ENCODE assay signal across 8 cellular contexts in genomic region chr3:196287405-196288140, GRCh38. TPM values are rescaled to one million over a fixed set of nuclear protein-coding genes. Genes with fewer than 3 reads are reported as not detected.
DNase-seq lines count a peak whose midpoint lies in the region; ATAC-seq, FAIRE-seq and TF ChIP-seq lines count a peak whose summit lies in the region.

PCYT1A (minus strand) TSS chr3:196287726; CDS start chr3:196270531, 17,195 bp downstream.

- peak within 1 kb of the TSS; percentile 98 for H3K27ac Mint-ChIP-seq in mesothelial cell of epicardium

- H3K9me3 ChIP-seq in HUES64 (ENCODE audit: insufficient read depth, low read depth, low read length) (no peaks in the 10 kb centered on the region), OCI-LY3 (ENCODE audit: insufficient read depth, low read length) (no peaks in the 10 kb centered on the region), endothelial cell of umbilical vein (replicated peaks; ENCODE audit: control insufficient read depth, insufficient read depth, low read length) (no peaks in the 10 kb centered on the region)

- WGBS in HUES64: under 1% methylated on average over 60 of the region's 60 CpGs

- no peaks in the 10 kb centered on the region for H3K9me1 ChIP-seq in endothelial cell of umbilical vein (replicated peaks; ENCODE audit: control insufficient read depth, extremely low read depth, insufficient read depth, low read length)

- BruUV-seq in endothelial cell of umbilical vein (replicated peaks; lab: Mats Ljungman, UMichigan): no TSS peak

- dilution Hi-C loops in endothelial cell of umbilical vein (cut with MboI; ENCODE audit: extremely low pct_ligation_motif_present, low sequenced_read_pairs): no loop called here

- peak within 1 kb of the TSS; percentile 80 for H3K4me3 ChIP-seq in HUES64 (ENCODE audit: low read length)
- H3K4me3 ChIP-seq in OCI-LY3 (ENCODE audit: low read length): peak within 1 kb of the TSS; percentile 99
- H3K4me3 ChIP-seq in endothelial cell of umbilical vein (replicated peaks in 1 of 3; ENCODE audit: insufficient read depth in 1 of 3, low read depth in 1 of 3, low read length in 3 of 3): peak within 1 kb of the TSS; percentile 27 to 96 (median 75)

- TF ChIP-seq CTCF in OCI-LY3 (IDR thresholded peaks at IDR 0.05; ENCODE audit: low read depth, low read length): no peak
- no peak for TF ChIP-seq CTCF in endothelial cell of umbilical vein (IDR thresholded peaks at IDR 0.05; ENCODE audit: extremely low read depth in 1 of 2, insufficient read depth in 1 of 2, low read depth in 1 of 2, low read length in 2 of 2)
- no peak for TF ChIP-seq CTCF in mesothelial cell of epicardium (IDR thresholded peaks at IDR 0.05; ENCODE audit: unreplicated experiment)

- H3K4me1 ChIP-seq in HUES64 (ENCODE audit: insufficient read depth, low read length) (peaks cover 16% of the 10 kb centered on the region), OCI-LY3 (ENCODE audit: low read length) (peaks cover 14% of the 10 kb centered on the region), endothelial cell of umbilical vein (ENCODE audit: control insufficient read depth, extremely low read depth, insufficient read depth, low read length) (peaks cover 11% of the 10 kb centered on the region)

- H3K79me2 ChIP-seq in OCI-LY3 (ENCODE audit: low read length) (peaks cover 35% of the 10 kb centered on the region), endothelial cell of umbilical vein (ENCODE audit: control insufficient read depth, insufficient read depth, low read length) (peaks cover 43% of the 10 kb centered on the region)

- POLR2A ChIA-PET in endothelial cell of umbilical vein (lab: Charles Lee): interaction anchor here (0.7 kb wide), 3 partner anchors 147 to 684 kb away, joined by 3 read pairs; no protein-coding TSS in a partner anchor

- H3K4me3 Mint-ChIP-seq in mesothelial cell of epicardium: peak within 1 kb of the TSS; percentile 97

- TF ChIP-seq POLR2A in endothelial cell of umbilical vein (IDR thresholded peaks at IDR 0.05; ENCODE audit: low read depth, low read length): peak; percentile 86

- peak; percentile 68 for ATAC-seq in GM21423 (IDR thresholded peaks at IDR 0.05; ENCODE audit: unreplicated experiment)

- H4K20me1 ChIP-seq in OCI-LY3 (ENCODE audit: insufficient read depth, low read length): no peaks in the 10 kb centered on the region
- no peaks in the 10 kb centered on the region for H4K20me1 ChIP-seq in endothelial cell of umbilical vein (replicated peaks; ENCODE audit: control insufficient read depth, extremely low read depth, insufficient read depth, low read length)

- H3K36me3 ChIP-seq in HUES64 (ENCODE audit: insufficient read depth, low read length): no peaks in the 10 kb centered on the region; the same call in 1 of the 2 replicates
- no peaks in the 10 kb centered on the region for H3K36me3 ChIP-seq in OCI-LY3 (replicated peaks; ENCODE audit: low read depth, low read length)
- no peaks in the 10 kb centered on the region for H3K36me3 ChIP-seq in endothelial cell of umbilical vein (ENCODE audit: control insufficient read depth in 2 of 2, extremely low read depth in 1 of 2, insufficient read depth in 2 of 2, low read length in 2 of 2)

- H3K27me3 ChIP-seq in HUES64 (ENCODE audit: insufficient read depth, low read length): no peaks in the 10 kb centered on the region
- no peaks in the 10 kb centered on the region for H3K27me3 ChIP-seq in OCI-LY3 (ENCODE audit: low read depth, low read length)
- H3K27me3 ChIP-seq in endothelial cell of umbilical vein (ENCODE audit: control insufficient read depth in 2 of 2, insufficient read depth in 2 of 2, low read length in 2 of 2): no peaks in the 10 kb centered on the region

- intact Hi-C loops in endothelial cell of umbilical vein (cut with micrococcal nuclease): loop anchor here (1.0 kb wide), 3 partner anchors 31 to 216 kb away; partner anchors contain the start of genes DYNLT2B, RNF168 and UBXN7

- H3K36me3 Mint-ChIP-seq in mesothelial cell of epicardium: peaks cover 2% of the 10 kb centered on the region

- H2AFZ ChIP-seq in OCI-LY3 (ENCODE audit: low read depth, low read length) (peak within 1 kb of the TSS; percentile 95), endothelial cell of umbilical vein (ENCODE audit: low read depth, low read length) (peak within 1 kb of the TSS; percentile 17)

- peaks cover 22% of the 10 kb centered on the region for H3K4me1 Mint-ChIP-seq in mesothelial cell of epicardium

- H3K27me3 Mint-ChIP-seq in mesothelial cell of epicardium (ENCODE audit: low read depth): no peaks in the 10 kb centered on the region

- H3K9me3 Mint-ChIP-seq in mesothelial cell of epicardium: no peaks in the 10 kb centered on the region

- CTCF ChIA-PET in endothelial cell of umbilical vein (lab: Charles Lee): interaction anchor here (0.6 kb wide), 2 partner anchors 34 to 430 kb away, joined by 3 read pairs; no protein-coding TSS in a partner anchor

- H3K9ac ChIP-seq in HUES64 (ENCODE audit: low read depth, low read length) (peak within 1 kb of the TSS; percentile 89), OCI-LY3 (ENCODE audit: low read length) (peak within 1 kb of the TSS; percentile 91), endothelial cell of umbilical vein (replicated peaks; ENCODE audit: extremely low read depth, insufficient read depth, low read length) (peak within 1 kb of the TSS; percentile 33)

- H3K4me2 ChIP-seq in OCI-LY3 (ENCODE audit: low read length) (peak within 1 kb of the TSS; percentile 83), endothelial cell of umbilical vein (ENCODE audit: insufficient read depth, low read length) (peak within 1 kb of the TSS; percentile 74)

- peak within 1 kb of the TSS; percentile 92 for H3K27ac ChIP-seq in HUES64 (ENCODE audit: low read depth, low read length)
- H3K27ac ChIP-seq in OCI-LY3 (ENCODE audit: low read length): peak within 1 kb of the TSS; percentile 62
- peak within 1 kb of the TSS; percentile 43 for H3K27ac ChIP-seq in endothelial cell of umbilical vein (ENCODE audit: insufficient read depth, low read depth, low read length)

- peak; percentile 97 for FAIRE-seq in endothelial cell of umbilical vein (lab: Jason Lieb, UNC)

- DNase-seq in COR-L47 (lab: John Stamatoyannopoulos, UW) (peak; percentile 93), activated T-cell treated with anti-CD3 and anti-CD28 coated beads for 1 hour (ENCODE audit: low read depth) (peak; percentile 55), endothelial cell of umbilical vein (ENCODE audit: low read depth, low spot score) (peak; percentile 94), mesothelial cell of epicardium (ENCODE audit: low spot score in 2 of 2, unreplicated experiment in 2 of 2) (peak; percentile 63 to 79)
- peak; percentile 49 to 55 for DNase-seq in stimulated activated CD8-positive, alpha-beta memory T cell treated with anti-CD3 and anti-CD28 coated beads, Interleukin-15, amount 100 ng/mL, for 4 hours (ENCODE audit: low read depth in 2 of 2)

TF ChIP-seq in endothelial cell of umbilical vein, 7 proteins besides CTCF, POLR2A, EP300 and RAD21:
- TF ChIP-seq JUN (IDR thresholded peaks at IDR 0.05; ENCODE audit: borderline replicate concordance, insufficient read depth, insufficient read length, low read depth) (no peak), MYC (IDR thresholded peaks at IDR 0.05; ENCODE audit: low read depth, low read length) (no peak), POLR2AphosphoS5 (IDR thresholded peaks at IDR 0.05; ENCODE audit: insufficient read depth, low read depth, low read length) (peak; percentile 93), MAX (IDR thresholded peaks at IDR 0.05; ENCODE audit: insufficient read depth, insufficient read length) (no peak), FOS (IDR thresholded peaks at IDR 0.05; ENCODE audit: borderline replicate concordance, insufficient read depth, low read length) (peak; percentile 7)

RNA-seq across cellular contexts. Expression of gene PCYT1A, which starts in this region (rescaled TPM):
- 23.4 TPM for polyA plus RNA-seq in HUES64 (2013, experiment 1 of 2)
- polyA plus RNA-seq in HUES64 (2013, experiment 2 of 2): 21.7 TPM
- total RNA-seq in endothelial cell of umbilical vein (65.5 and 75.4 TPM in 2 replicates), mesothelial cell of epicardium (37.3 to 40.0 TPM (median 38.8 TPM) in 3 replicates)
- polyA plus RNA-seq in endothelial cell of umbilical vein: 50.3 and 50.6 TPM in 2 replicates
- polyA plus RNA-seq in endothelial cell of umbilical vein (2011; cell fraction: cytosol; rRNA removed): 47.4 and 52.7 TPM in 2 replicates
- 109 and 125 TPM in 2 replicates for polyA plus RNA-seq in endothelial cell of umbilical vein (2011; cell fraction: nucleus; rRNA removed)
- polyA plus RNA-seq in endothelial cell of umbilical vein (2012): 58.2 and 74.6 TPM in 2 replicates
- polyA minus RNA-seq in endothelial cell of umbilical vein: 193 and 205 TPM in 2 replicates
- polyA minus RNA-seq in endothelial cell of umbilical vein (2011; cell fraction: cytosol; rRNA and poly(A)+ RNA removed): 34.3 TPM
- 76.9 and 83.1 TPM in 2 replicates for polyA minus RNA-seq in endothelial cell of umbilical vein (2011; cell fraction: nucleus; rRNA and poly(A)+ RNA removed)

Comparison
In these comparisons a context has a peak if more than half of its experiments do, and no peak if none do; other contexts are left out.
1. Peak in every context shown above with its lines: DNase-seq, ATAC-seq, H3K4me3 ChIP-seq and H3K27ac ChIP-seq.
2. H3K9ac ChIP-seq: peak in every context shown above with its lines; median percentile 91 in OCI-LY3; 89 in HUES64; 33 in endothelial cell of umbilical vein.